In the genomic region with DNA sequence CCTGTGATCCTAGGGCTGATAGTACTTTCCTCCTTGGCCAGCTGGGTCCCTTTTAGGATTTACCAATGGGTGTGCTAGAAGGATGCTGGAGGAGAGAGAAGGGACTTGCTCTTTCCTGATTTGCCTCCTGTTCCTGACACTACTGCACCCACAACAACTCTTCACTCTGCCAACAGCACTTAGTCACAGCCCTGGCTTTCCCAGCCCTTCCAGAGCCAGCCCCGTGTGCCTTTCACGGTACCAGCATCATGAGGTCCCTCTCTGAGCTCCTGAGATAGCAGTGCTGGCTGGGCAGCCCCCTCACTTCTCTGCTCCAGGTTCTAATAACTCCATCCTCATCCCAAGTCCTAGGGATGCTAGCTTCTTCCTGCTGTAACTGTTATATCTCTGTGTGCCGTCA, we compare ENCODE assay signal across 1 cellular context.
TF ChIP-seq lines count a peak whose summit lies in the region.

No MANE protein-coding gene starts in this region.

TF ChIP-seq in GM23338, 12 proteins besides CTCF, POLR2A, EP300 and RAD21 (continued from another document):
- no peak for TF ChIP-seq ZNF462 (CRISPR knock-in tag; IDR thresholded peaks at IDR 0.05)
- no peak for TF ChIP-seq POLR2AphosphoS5 (IDR thresholded peaks at IDR 0.05; ENCODE audit: low read depth)
- no peak for TF ChIP-seq JUNB (IDR thresholded peaks at IDR 0.05; ENCODE audit: unreplicated experiment)
- TF ChIP-seq ZNF114 (CRISPR knock-in tag; IDR thresholded peaks at IDR 0.05), result no peak
